Comparison of ENCODE assay signal across 26 cellular contexts in genomic region chr10:115028419-115028818, GRCh38.
DNase-seq lines count a peak whose midpoint lies in the region; ATAC-seq, FAIRE-seq and TF ChIP-seq lines count a peak whose summit lies in the region.
"Had no signal": no experiment of that assay in that cellular context is flagged by ENCODE, and none has a peak within 500 bp of the region (broad histone marks: within the 10 kb centered on the region; RNA-seq: fewer than 3 reads in every experiment).

No MANE protein-coding gene starts in this region.

- H3K36me3 ChIP-seq in HEK293 (ENCODE audit: control insufficient read depth in 2 of 2, insufficient read depth in 1 of 2, low read length in 2 of 2) (no peaks in the 10 kb centered on the region), K562 (ENCODE audit: control insufficient read depth, insufficient read depth, low read length) (no peaks in the 10 kb centered on the region)
- H3K36me3 ChIP-seq: BE2C, BLaER1 had no signal

- no peaks in the 10 kb centered on the region for H4K20me1 ChIP-seq in K562 (replicated peaks; ENCODE audit: control insufficient read depth, insufficient read depth, low read length)
- H4K20me1 ChIP-seq: BLaER1 had no signal

- H3K9me3 ChIP-seq in HEK293 (ENCODE audit: control insufficient read depth, insufficient read depth, low read depth, low read length) (no peaks in the 10 kb centered on the region), K562 (replicated peaks; ENCODE audit: control insufficient read depth, insufficient read depth, low read depth, low read length) (no peaks in the 10 kb centered on the region)
- H3K9me3 ChIP-seq: BE2C, BLaER1 had no signal

- no peak overlapping the region for H3K4me3 Mint-ChIP-seq in nephron progenitor cell
- no peak overlapping the region for H3K4me3 Mint-ChIP-seq in activated CD4-positive, alpha-beta memory T cell treated with anti-CD3 and anti-CD28 coated beads, Interleukin-2, amount 10 ng/mL, durations not matched to agents 7 days and 5 days
- H3K4me3 Mint-ChIP-seq: CD14-positive monocyte; CD4-positive, alpha-beta memory T cell; CD4-positive, CD25-positive, alpha-beta regulatory T cell; CD8-positive, alpha-beta memory T cell had no signal

- no peak for TF ChIP-seq CTCF in HEK293 (tag by site-specific recombination; IDR thresholded peaks at IDR 0.05)
- TF ChIP-seq CTCF in K562 (IDR thresholded peaks at IDR 0.05 in 2 of 3, conservative IDR thresholded peaks at IDR 0.05 in 1 of 3; ENCODE audit: insufficient read depth in 2 of 3, low read depth in 1 of 3, low read length in 3 of 3), result no peak
- no peak for TF ChIP-seq CTCF in nephron progenitor cell (IDR thresholded peaks at IDR 0.05)

- no peaks in the 10 kb centered on the region for H3K27me3 Mint-ChIP-seq in nephron progenitor cell (ENCODE audit: low read depth, poor library complexity)
- peaks cover 11% of the 10 kb centered on the region for H3K27me3 Mint-ChIP-seq in activated CD4-positive, alpha-beta memory T cell treated with anti-CD3 and anti-CD28 coated beads, Interleukin-2, amount 10 ng/mL, durations not matched to agents 7 days and 5 days

- H3K9ac ChIP-seq in K562 (ENCODE audit: insufficient read depth in 1 of 2, low read depth in 2 of 2, low read length in 2 of 2), result no peak overlapping the region
- H3K9ac ChIP-seq: BLaER1 had no signal

- CTCF ChIA-PET in HEK293 (lab: Yijun Ruan, JAX) (interaction anchor here (0.6 kb wide), 1 partner anchor 83 kb away, joined by 3 read pairs; no protein-coding TSS in a partner anchor), K562 (lab: Yijun Ruan, JAX; ENCODE audit: low intra/inter-chr PET ratio) (no interaction called here)
- CTCF ChIA-PET in activated CD4-positive, alpha-beta memory T cell treated with anti-CD3 and anti-CD28 coated beads, Interleukin-2, amount 10 ng/mL, durations not matched to agents 7 days and 5 days (lab: Charles Lee), result no interaction called here

- intact Hi-C loops in K562 (cut with micrococcal nuclease), result loop anchor here (10.0 kb wide), 1 partner anchor 154 kb away; no protein-coding TSS in a partner anchor
- intact Hi-C loops in Right ventricle myocardium superior (cut with DNase I), result no loop called here

- no peak for FAIRE-seq in K562 (lab: Jason Lieb, UNC)
- FAIRE-seq: A204.1, GM12878, GM12892, GM18507 had no signal

- H3K4me1 ChIP-seq in HEK293 (ENCODE audit: control insufficient read depth, insufficient read depth, low read length), result no peaks in the 10 kb centered on the region
- H3K4me1 ChIP-seq in K562 (replicated peaks in 1 of 2; ENCODE audit: control insufficient read depth in 2 of 2, insufficient read depth in 2 of 2, low read length in 2 of 2), result no peaks in the 10 kb centered on the region

- in situ Hi-C loops in K562 (cut with MboI) (no loop called here), ACHN (cut with HindIII; ENCODE audit: low pct_ligation_motif_present, low pct_unique_long_range_greater_than_20kb, low sequenced_read_pairs) (no loop called here)

- H3K79me2 ChIP-seq in K562 (ENCODE audit: control insufficient read depth, insufficient read depth, low read length), result no peaks in the 10 kb centered on the region

- no peak for ATAC-seq in K562
- no peak for ATAC-seq in Right ventricle myocardium superior (ENCODE audit: poor library complexity)
- ATAC-seq: GM12878 had no signal

- BruUV-seq in K562 (replicated peaks; lab: Mats Ljungman, UMichigan), result no TSS peak

- H3K27ac ChIP-seq in HEK293 (ENCODE audit: extremely low read depth, low read depth, low read length) (no peak overlapping the region), K562 (ENCODE audit: extremely low read depth, low read depth, low read length) (no peak overlapping the region)
- H3K27ac ChIP-seq: BLaER1 had no signal

- TF ChIP-seq RAD21 in K562 (CRISPR knock-in tag; conservative IDR thresholded peaks at IDR 0.05 in 1 of 2, IDR thresholded peaks at IDR 0.05 in 1 of 2), result no peak

- POLR2A ChIA-PET in HEK293 (lab: Yijun Ruan, JAX), result no interaction called here
- POLR2A ChIA-PET in K562 (lab: Yijun Ruan, JAX), result no interaction called here
- POLR2A ChIA-PET in activated CD4-positive, alpha-beta memory T cell treated with anti-CD3 and anti-CD28 coated beads, Interleukin-2, amount 10 ng/mL, durations not matched to agents 7 days and 5 days (lab: Charles Lee), result no interaction called here

- H3K4me1 Mint-ChIP-seq in nephron progenitor cell, result peaks cover 27% of the 10 kb centered on the region
- H3K4me1 Mint-ChIP-seq in activated CD4-positive, alpha-beta memory T cell treated with anti-CD3 and anti-CD28 coated beads, Interleukin-2, amount 10 ng/mL, durations not matched to agents 7 days and 5 days, result no peaks in the 10 kb centered on the region
- H3K4me1 Mint-ChIP-seq: CD14-positive monocyte; CD4-positive, alpha-beta memory T cell; CD4-positive, CD25-positive, alpha-beta regulatory T cell; CD8-positive, alpha-beta memory T cell had no signal

- DNase-seq in K562 (ENCODE audit: extremely low read depth in 1 of 4, low spot score in 3 of 4) (no peak), nephron progenitor cell (no peak), ACHN (no peak), Right ventricle myocardium superior (no peak)
- no peak for DNase-seq in activated CD4-positive, alpha-beta memory T cell treated with anti-CD3 and anti-CD28 coated beads, Interleukin-2, amount 10 ng/mL, durations not matched to agents 7 days and 5 days
- DNase-seq: 8988T; BE2C; C1 segment of cervical spinal cord; CD4-positive, alpha-beta memory T cell; CD4-positive, CD25-positive, alpha-beta regulatory T cell; CD8-positive, alpha-beta memory T cell; COR-L47; DMS 273 treated with DMSO at 0.1 percent for 48 hours; DMS153; DMS53; DMS79; DND-41; EL; GDM1 had no signal

- no peak overlapping the region for H3K4me2 ChIP-seq in K562 (ENCODE audit: insufficient read depth, low read length)
- H3K4me2 ChIP-seq: BLaER1 had no signal

- no peaks in the 10 kb centered on the region for H3K9me3 Mint-ChIP-seq in nephron progenitor cell
- no peaks in the 10 kb centered on the region for H3K9me3 Mint-ChIP-seq in activated CD4-positive, alpha-beta memory T cell treated with anti-CD3 and anti-CD28 coated beads, Interleukin-2, amount 10 ng/mL, durations not matched to agents 7 days and 5 days
- H3K9me3 Mint-ChIP-seq: CD4-positive, alpha-beta memory T cell; CD4-positive, CD25-positive, alpha-beta regulatory T cell; CD8-positive, alpha-beta memory T cell had no signal

- 0% methylated on average over 1 of the region's 1 CpG for WGBS in K562 (ENCODE audit: insufficient coverage, low coverage, missing lambda C conversion rate)

- no peaks in the 10 kb centered on the region for H3K36me3 Mint-ChIP-seq in nephron progenitor cell (ENCODE audit: low read depth)
- no peaks in the 10 kb centered on the region for H3K36me3 Mint-ChIP-seq in activated CD4-positive, alpha-beta memory T cell treated with anti-CD3 and anti-CD28 coated beads, Interleukin-2, amount 10 ng/mL, durations not matched to agents 7 days and 5 days (ENCODE audit: low read depth)
- H3K36me3 Mint-ChIP-seq: CD14-positive monocyte; CD4-positive, alpha-beta memory T cell; CD4-positive, CD25-positive, alpha-beta regulatory T cell; CD8-positive, alpha-beta memory T cell had no signal

- peaks cover 0 to 5% of the 10 kb centered on the region in 2 experiments; a peak in 1 of 5 replicates for H3K27me3 ChIP-seq in K562 (ENCODE audit: control insufficient read depth in 2 of 2, insufficient read depth in 2 of 2, low read length in 2 of 2)
- H3K27me3 ChIP-seq: BE2C, BLaER1 had no signal

- H3K4me3 ChIP-seq in HEK293 (ENCODE audit: low read depth, low read length), result no peak overlapping the region
- no peak overlapping the region for H3K4me3 ChIP-seq in K562
- H3K4me3 ChIP-seq: BLaER1, GM12878 had no signal

- TF ChIP-seq POLR2A in K562 (conservative IDR thresholded peaks at IDR 0.05), result no peak

- H2AFZ ChIP-seq in K562 (ENCODE audit: low read depth, low read length), result no peak overlapping the region

- H3K27ac Mint-ChIP-seq in nephron progenitor cell, result peak overlapping the region; percentile 66
- H3K27ac Mint-ChIP-seq in activated CD4-positive, alpha-beta memory T cell treated with anti-CD3 and anti-CD28 coated beads, Interleukin-2, amount 10 ng/mL, durations not matched to agents 7 days and 5 days, result no peak overlapping the region
- H3K27ac Mint-ChIP-seq: CD14-positive monocyte; CD4-positive, alpha-beta memory T cell; CD4-positive, CD25-positive, alpha-beta regulatory T cell; CD8-positive, alpha-beta memory T cell had no signal

- no peaks in the 10 kb centered on the region for H3K9me1 ChIP-seq in K562 (ENCODE audit: control insufficient read depth, insufficient read depth, low read length)

- TF ChIP-seq EP300 in K562 (IDR thresholded peaks at IDR 0.05; ENCODE audit: low read length), result no peak

TF ChIP-seq in HEK293, 187 proteins besides CTCF, POLR2A, EP300 and RAD21 (continues in another document):
- TF ChIP-seq, protein P1, sequence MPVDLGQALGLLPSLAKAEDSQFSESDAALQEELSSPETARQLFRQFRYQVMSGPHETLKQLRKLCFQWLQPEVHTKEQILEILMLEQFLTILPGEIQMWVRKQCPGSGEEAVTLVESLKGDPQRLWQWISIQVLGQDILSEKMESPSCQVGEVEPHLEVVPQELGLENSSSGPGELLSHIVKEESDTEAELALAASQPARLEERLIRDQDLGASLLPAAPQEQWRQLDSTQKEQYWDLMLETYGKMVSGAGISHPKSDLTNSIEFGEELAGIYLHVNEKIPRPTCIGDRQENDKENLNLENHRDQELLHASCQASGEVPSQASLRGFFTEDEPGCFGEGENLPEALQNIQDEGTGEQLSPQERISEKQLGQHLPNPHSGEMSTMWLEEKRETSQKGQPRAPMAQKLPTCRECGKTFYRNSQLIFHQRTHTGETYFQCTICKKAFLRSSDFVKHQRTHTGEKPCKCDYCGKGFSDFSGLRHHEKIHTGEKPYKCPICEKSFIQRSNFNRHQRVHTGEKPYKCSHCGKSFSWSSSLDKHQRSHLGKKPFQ (tag by site-specific recombination; IDR thresholded peaks at IDR 0.05), result no peak
- TF ChIP-seq ZNF792 (tag by site-specific recombination; IDR thresholded peaks at IDR 0.05) (no peak), ZNF768 (tag by site-specific recombination; IDR thresholded peaks at IDR 0.05) (peak; percentile 84)

TF ChIP-seq in K562, 482 proteins besides CTCF, POLR2A, EP300 and RAD21 (continues in another document):
- TF ChIP-seq RBM25 (IDR thresholded peaks at IDR 0.05; ENCODE audit: low read depth, low read length, severe bottlenecking) (peak; percentile 72), MAX (CRISPR knock-in tag; IDR thresholded peaks at IDR 0.05) (no peak), ZFP36 (IDR thresholded peaks at IDR 0.05; ENCODE audit: low read depth, low read length, partially characterized antibody) (peak; percentile 59), PTBP1 (IDR thresholded peaks at IDR 0.05; ENCODE audit: low read depth, low read length) (no peak), ZNF444 (CRISPR knock-in tag; IDR thresholded peaks at IDR 0.05) (no peak), ARHGAP35 (IDR thresholded peaks at IDR 0.05; ENCODE audit: partially characterized antibody) (no peak)
